Comparison of ENCODE assay signal across 15 cellular contexts in genomic region chr22:15713600-15713999, GRCh38. TPM values are rescaled to one million over a fixed set of nuclear protein-coding genes. Genes with fewer than 3 reads are reported as not detected.
"Had no signal": no experiment of that assay in that cellular context is flagged by ENCODE, and none has a peak within 500 bp of the region (broad histone marks: within the 10 kb centered on the region; RNA-seq: fewer than 3 reads in every experiment).

No MANE protein-coding gene starts in this region.

RNA-seq across cellular contexts. Expression of gene POTEH, which starts 23.8 kb away (rescaled TPM):
- total RNA-seq: activated CD4-positive, alpha-beta memory T cell treated with anti-CD3 and anti-CD28 coated beads, Interleukin-2, amount 10 ng/mL, durations not matched to agents 7 days and 5 days; activated CD4-positive, alpha-beta T cell treated with anti-CD3 and anti-CD28 coated beads, Interleukin-2, amount 10 ng/mL, durations not matched to agents 7 days and 5 days; activated naive CD4-positive, alpha-beta T cell treated with anti-CD3 and anti-CD28 coated beads, Interleukin-2, amount 50 U/mL, for 72 hours; activated naive CD8-positive, alpha-beta T cell treated with anti-CD3 and anti-CD28 coated beads, Interleukin-2, amount 10 ng/mL, durations not matched to agents 7 days and 5 days; activated T-cell treated with anti-CD3 and anti-CD28 coated beads, Interleukin-2, amount 50 U/mL, for 72 hours; ascending aorta; breast epithelium; cardiac muscle cell; cerebellum; dermis blood vessel endothelial cell; esophagus squamous epithelium; frontal cortex; T-cell; T-helper 2 cell treated with Interferon-gamma antibody and Interleukin-4, amounts not matched to agents 100 ng/mL and 5 ng/mL, for 36 hours; WTC11 had no signal
- polyA plus RNA-seq: cardiac muscle cell had no signal
